Comparison of ENCODE assay signal across 8 cellular contexts in the genomic region with DNA sequence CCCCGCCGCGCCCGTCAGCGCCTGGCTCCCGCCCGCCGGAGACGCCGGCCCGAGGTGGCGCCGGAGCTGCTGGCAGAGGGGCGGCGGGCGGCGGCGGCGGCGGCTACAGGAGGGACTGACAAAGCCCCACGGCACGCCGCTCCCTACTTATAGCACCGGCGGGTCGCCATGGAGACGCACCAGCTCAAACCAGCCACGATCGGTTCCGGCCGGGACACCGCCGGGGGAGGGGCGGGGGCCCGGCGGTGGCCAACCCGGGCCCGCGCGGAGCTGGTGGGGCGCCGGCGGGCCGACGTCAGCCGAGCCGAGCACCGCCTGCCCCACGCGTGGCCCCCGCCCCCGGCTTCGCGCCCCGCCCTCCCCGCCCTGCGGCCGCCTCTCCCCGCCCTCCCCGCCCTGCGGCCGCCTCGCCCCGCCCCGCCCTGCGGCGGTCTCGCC. TPM values are rescaled to one million over a fixed set of nuclear protein-coding genes. Genes with fewer than 3 reads are reported as not detected.
A peak's percentile ranks its signal among the peaks of the same experiment; 100 is the strongest.
DNase-seq lines count a peak whose midpoint lies in the region; ATAC-seq and TF ChIP-seq lines count a peak whose summit lies in the region.

Gene ODC1 (minus strand): TSS at position 120 of the 438 bp plus-strand sequence. CDS start 3,295 bp downstream, outside the sequence.

- in situ Hi-C loops in transverse colon (cut with MboI; ENCODE audit: low pct_ligation_motif_present in 1 of 4, low pct_unique_long_range_greater_than_20kb in 1 of 4, low sequenced_read_pairs in 3 of 4) = loop anchor here in 1 of 4 donors (25.0 kb wide), 1 partner anchor 611 kb away; the partner anchor contains the start of gene TAF1B

- peak within 1 kb of the TSS; percentile 96 to 98 (median 98) for H3K27ac ChIP-seq in transverse colon

- H3K27me3 ChIP-seq in transverse colon = no peaks in the 10 kb centered on the region

- peaks cover 45% of the 10 kb centered on the region for H3K4me1 Mint-ChIP-seq in activated naive CD8-positive, alpha-beta T cell (ENCODE audit: low read depth)

- H3K9me3 Mint-ChIP-seq in activated naive CD8-positive, alpha-beta T cell (ENCODE audit: low read depth) = no peaks in the 10 kb centered on the region

- ATAC-seq in HG02678 (IDR thresholded peaks at IDR 0.05; ENCODE audit: unreplicated experiment) = peak; percentile 77

- TF ChIP-seq POLR2A in GM10847 (IDR thresholded peaks at IDR 0.05; ENCODE audit: extremely low read depth, insufficient read length) (peak; percentile 98), transverse colon (IDR thresholded peaks at IDR 0.05) (no peak)

- WGBS in transverse colon (ENCODE audit: low coverage in 1 of 2), 2 donors = 1% methylated on average over 34 of the region's 68 CpGs; no CpG with 5 or more reads in 1 of the 2 donors

- peak within 1 kb of the TSS; percentile 69 to 83 (median 74) for H3K4me3 ChIP-seq in transverse colon

- peaks cover 0 to 15% (median 4%) of the 10 kb centered on the region in 4 donors for H3K36me3 ChIP-seq in transverse colon

- H3K27me3 Mint-ChIP-seq in activated naive CD8-positive, alpha-beta T cell = no peaks in the 10 kb centered on the region

- intact Hi-C loops in head of caudate nucleus (cut with DNase I) (loop anchor here (10.0 kb wide), 1 partner anchor 237 kb away; the partner anchor contains the start of gene NOL10), transverse colon (cut with DNase I; ENCODE audit: low total_unique reads) (no loop called here)

- H3K9me3 ChIP-seq in transverse colon = no peaks in the 10 kb centered on the region

- no peak for TF ChIP-seq CTCF in transverse colon (IDR thresholded peaks at IDR 0.05)

- DNase-seq in NCI-H1105 treated with DMSO at 0.1 percent for 48 hours (lab: John Stamatoyannopoulos, UW) (peak; percentile 94), SKM-1 treated with dmso at 0.1 percent for 144 hours (lab: John Stamatoyannopoulos, UW; ENCODE audit: unreplicated experiment) (peak; percentile 94), head of caudate nucleus (peak; percentile 84 to 98 (median 92)), pons (ENCODE audit: low spot score) (peak; percentile 79), transverse colon (peak; percentile 96)

- peak within 1 kb of the TSS; percentile 99 for H3K4me3 Mint-ChIP-seq in activated naive CD8-positive, alpha-beta T cell

- peaks cover 14 to 60% (median 38%) of the 10 kb centered on the region in 4 donors for H3K4me1 ChIP-seq in transverse colon

- peak within 1 kb of the TSS; percentile 97 for H3K27ac Mint-ChIP-seq in activated naive CD8-positive, alpha-beta T cell

- no peak for TF ChIP-seq EP300 in transverse colon (IDR thresholded peaks at IDR 0.05; ENCODE audit: low read depth)

- peaks cover 13% of the 10 kb centered on the region for H3K36me3 Mint-ChIP-seq in activated naive CD8-positive, alpha-beta T cell

RNA-seq across cellular contexts. Expression of gene ODC1, which starts in this region (rescaled TPM):
- 10 to 100 TPM; 36.2 to 75.2 (median 43.2) TPM for total RNA-seq in transverse colon

Comparison
In these comparisons a context has a peak if more than half of its experiments do, and no peak if none do; other contexts are left out.
1. Peak in every context shown above with its lines: DNase-seq, ATAC-seq, H3K4me3 ChIP-seq and H3K27ac ChIP-seq.